In the genomic region with DNA sequence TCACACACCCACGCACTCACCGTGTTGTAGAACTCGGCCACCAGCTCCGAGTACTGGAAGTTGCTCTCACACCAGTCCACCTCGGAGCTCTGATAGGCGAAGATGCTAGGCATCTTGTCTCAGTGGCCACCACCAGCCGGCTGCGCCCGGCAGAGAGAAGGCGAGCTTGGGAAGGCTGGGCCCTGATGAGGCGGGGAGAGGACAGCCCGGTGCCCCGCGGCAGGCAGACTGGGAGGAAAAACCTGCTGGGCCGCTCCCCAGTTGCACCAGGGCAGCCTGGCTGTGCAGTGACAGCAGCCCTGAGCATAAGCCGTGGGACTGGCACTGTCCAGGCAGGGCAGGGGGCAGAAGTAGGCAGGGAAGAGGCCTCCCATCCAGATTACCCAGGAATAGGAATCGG, we compare ENCODE assay signal across 1 cellular context.
TF ChIP-seq lines count a peak whose summit lies in the region.

A gene with protein sequence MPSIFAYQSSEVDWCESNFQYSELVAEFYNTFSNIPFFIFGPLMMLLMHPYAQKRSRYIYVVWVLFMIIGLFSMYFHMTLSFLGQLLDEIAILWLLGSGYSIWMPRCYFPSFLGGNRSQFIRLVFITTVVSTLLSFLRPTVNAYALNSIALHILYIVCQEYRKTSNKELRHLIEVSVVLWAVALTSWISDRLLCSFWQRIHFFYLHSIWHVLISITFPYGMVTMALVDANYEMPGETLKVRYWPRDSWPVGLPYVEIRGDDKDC (minus strand): TSS at position 174 of the 400 bp plus-strand sequence. CDS start 61 bp downstream, at position 113.

TF ChIP-seq in SK-N-SH treated with all-trans-retinoic acid at 6 μM for 48 hours, 23 proteins besides CTCF, POLR2A, EP300 and RAD21 (continued from another document):
- TF ChIP-seq, protein P1, sequence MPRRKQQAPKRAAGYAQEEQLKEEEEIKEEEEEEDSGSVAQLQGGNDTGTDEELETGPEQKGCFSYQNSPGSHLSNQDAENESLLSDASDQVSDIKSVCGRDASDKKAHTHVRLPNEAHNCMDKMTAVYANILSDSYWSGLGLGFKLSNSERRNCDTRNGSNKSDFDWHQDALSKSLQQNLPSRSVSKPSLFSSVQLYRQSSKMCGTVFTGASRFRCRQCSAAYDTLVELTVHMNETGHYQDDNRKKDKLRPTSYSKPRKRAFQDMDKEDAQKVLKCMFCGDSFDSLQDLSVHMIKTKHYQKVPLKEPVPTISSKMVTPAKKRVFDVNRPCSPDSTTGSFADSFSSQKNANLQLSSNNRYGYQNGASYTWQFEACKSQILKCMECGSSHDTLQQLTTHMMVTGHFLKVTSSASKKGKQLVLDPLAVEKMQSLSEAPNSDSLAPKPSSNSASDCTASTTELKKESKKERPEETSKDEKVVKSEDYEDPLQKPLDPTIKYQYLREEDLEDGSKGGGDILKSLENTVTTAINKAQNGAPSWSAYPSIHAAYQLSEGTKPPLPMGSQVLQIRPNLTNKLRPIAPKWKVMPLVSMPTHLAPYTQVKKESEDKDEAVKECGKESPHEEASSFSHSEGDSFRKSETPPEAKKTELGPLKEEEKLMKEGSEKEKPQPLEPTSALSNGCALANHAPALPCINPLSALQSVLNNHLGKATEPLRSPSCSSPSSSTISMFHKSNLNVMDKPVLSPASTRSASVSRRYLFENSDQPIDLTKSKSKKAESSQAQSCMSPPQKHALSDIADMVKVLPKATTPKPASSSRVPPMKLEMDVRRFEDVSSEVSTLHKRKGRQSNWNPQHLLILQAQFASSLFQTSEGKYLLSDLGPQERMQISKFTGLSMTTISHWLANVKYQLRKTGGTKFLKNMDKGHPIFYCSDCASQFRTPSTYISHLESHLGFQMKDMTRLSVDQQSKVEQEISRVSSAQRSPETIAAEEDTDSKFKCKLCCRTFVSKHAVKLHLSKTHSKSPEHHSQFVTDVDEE (CRISPR knock-in tag; IDR thresholded peaks at IDR 0.05), result no peak
- TF ChIP-seq ZNF8 (CRISPR knock-in tag; IDR thresholded peaks at IDR 0.05) (no peak), ISL1 (CRISPR knock-in tag; IDR thresholded peaks at IDR 0.05) (no peak), RARB (CRISPR knock-in tag; IDR thresholded peaks at IDR 0.05) (no peak), CSDC2 (CRISPR knock-in tag; IDR thresholded peaks at IDR 0.05) (no peak), ZFP30 (CRISPR knock-in tag; IDR thresholded peaks at IDR 0.05) (no peak)
TF ChIP-seq in SK-N-SH treated with all-trans-retinoic acid at 6 μM for 48 hours: peak in this region for 0.
